In genomic region chr20:12040261-12040660, GRCh38 we compare ENCODE assay signal across 21 cellular contexts.
"Had no signal": no experiment of that assay in that cellular context is flagged by ENCODE, and none has a peak within 500 bp of the region (broad histone marks: within the 10 kb centered on the region; RNA-seq: fewer than 3 reads in every experiment).

No MANE protein-coding gene starts in this region.

- H3K9me3 ChIP-seq: heart left ventricle, psoas muscle, right lobe of liver, suprapubic skin, thyroid gland had no signal

- H3K27me3 Mint-ChIP-seq: natural killer cell treated with Interleukin-12 subunit alpha and Interleukin-12 subunit beta and Interleukin-15 and Interleukin-18, amount 100 ng/mL, for 72 hours; type B pancreatic cell had no signal

- H3K27ac ChIP-seq: heart left ventricle, psoas muscle, right lobe of liver, suprapubic skin, thyroid gland had no signal

- H3K4me1 Mint-ChIP-seq: endodermal cell; stimulated activated effector memory CD8-positive, alpha-beta T cell treated with anti-CD3 and anti-CD28 coated beads, Interleukin-12 subunit alpha, Interleukin-12 subunit beta, amount 100 ng/mL, for 72 hours had no signal

- H3K27me3 ChIP-seq: heart left ventricle, right lobe of liver, suprapubic skin, thyroid gland had no signal

- H3K4me3 Mint-ChIP-seq: endodermal cell; natural killer cell treated with Interleukin-12 subunit alpha and Interleukin-12 subunit beta and Interleukin-15 and Interleukin-18, amount 100 ng/mL, for 72 hours; stimulated activated effector memory CD8-positive, alpha-beta T cell treated with anti-CD3 and anti-CD28 coated beads, Interleukin-12 subunit alpha, Interleukin-12 subunit beta, amount 100 ng/mL, for 72 hours; type B pancreatic cell had no signal

- H3K36me3 Mint-ChIP-seq: natural killer cell treated with Interleukin-12 subunit alpha and Interleukin-12 subunit beta and Interleukin-15 and Interleukin-18, amount 100 ng/mL, for 72 hours; stimulated activated effector memory CD8-positive, alpha-beta T cell treated with anti-CD3 and anti-CD28 coated beads, Interleukin-12 subunit alpha, Interleukin-12 subunit beta, amount 100 ng/mL, for 72 hours; type B pancreatic cell had no signal

- H3K9me3 Mint-ChIP-seq: endodermal cell; natural killer cell treated with Interleukin-12 subunit alpha and Interleukin-12 subunit beta and Interleukin-15 and Interleukin-18, amount 100 ng/mL, for 72 hours; type B pancreatic cell had no signal

- H3K36me3 ChIP-seq: heart left ventricle, right lobe of liver, suprapubic skin, thyroid gland had no signal

- H3K27ac Mint-ChIP-seq: endodermal cell; natural killer cell treated with Interleukin-12 subunit alpha and Interleukin-12 subunit beta and Interleukin-15 and Interleukin-18, amount 100 ng/mL, for 72 hours; stimulated activated effector memory CD8-positive, alpha-beta T cell treated with anti-CD3 and anti-CD28 coated beads, Interleukin-12 subunit alpha, Interleukin-12 subunit beta, amount 100 ng/mL, for 72 hours; type B pancreatic cell had no signal

- H3K4me3 ChIP-seq: heart left ventricle, lung, psoas muscle, right lobe of liver, suprapubic skin, thyroid gland had no signal

- H3K4me1 ChIP-seq: heart left ventricle, psoas muscle, right lobe of liver, suprapubic skin, thyroid gland had no signal

- ATAC-seq: heart left ventricle; left colon; left ventricle myocardium superior; natural killer cell treated with Interleukin-12 subunit alpha and Interleukin-12 subunit beta and Interleukin-15 and Interleukin-18, amount 100 ng/mL, for 72 hours; psoas muscle; right lobe of liver; stimulated activated effector memory CD8-positive, alpha-beta T cell treated with anti-CD3 and anti-CD28 coated beads, Interleukin-12 subunit alpha, Interleukin-12 subunit beta, amount 100 ng/mL, for 72 hours; stimulated activated naive CD8-positive, alpha-beta T cell treated with anti-CD3 and anti-CD28 coated beads, Interleukin-15, Interleukin-2, amounts not matched to agents 100 U/mL and 50 U/mL, for 24 hours had no signal

- DNase-seq: effector CD4-positive, alpha-beta T cell; endodermal cell; heart left ventricle; hippocampal formation; left colon; left ventricle myocardium superior; mesenchymal stem cell; midbrain; occipital lobe; psoas muscle; retina; right lobe of liver; stimulated activated CD4-positive, alpha-beta T cell treated with anti-CD3 and anti-CD28 coated beads, Interleukin-4, amount 100 ng/mL, for 1 hour; stimulated activated CD8-positive, alpha-beta memory T cell treated with anti-CD3 and anti-CD28 coated beads, Interleukin-4, amount 100 ng/mL, for 48 hours; stimulated activated naive CD8-positive, alpha-beta T cell treated with anti-CD3 and anti-CD28 coated beads, Interleukin-15, Interleukin-2, amounts not matched to agents 100 U/mL and 50 U/mL, for 24 hours; thyroid gland had no signal
